8 cellular contexts compared by ENCODE assay signal in genomic region chr2:186848873-186849578, GRCh38. TPM values are rescaled to one million over a fixed set of nuclear protein-coding genes. Genes with fewer than 3 reads are reported as not detected.
DNase-seq lines count a peak whose midpoint lies in the region; ATAC-seq and TF ChIP-seq lines count a peak whose summit lies in the region.

A gene with protein sequence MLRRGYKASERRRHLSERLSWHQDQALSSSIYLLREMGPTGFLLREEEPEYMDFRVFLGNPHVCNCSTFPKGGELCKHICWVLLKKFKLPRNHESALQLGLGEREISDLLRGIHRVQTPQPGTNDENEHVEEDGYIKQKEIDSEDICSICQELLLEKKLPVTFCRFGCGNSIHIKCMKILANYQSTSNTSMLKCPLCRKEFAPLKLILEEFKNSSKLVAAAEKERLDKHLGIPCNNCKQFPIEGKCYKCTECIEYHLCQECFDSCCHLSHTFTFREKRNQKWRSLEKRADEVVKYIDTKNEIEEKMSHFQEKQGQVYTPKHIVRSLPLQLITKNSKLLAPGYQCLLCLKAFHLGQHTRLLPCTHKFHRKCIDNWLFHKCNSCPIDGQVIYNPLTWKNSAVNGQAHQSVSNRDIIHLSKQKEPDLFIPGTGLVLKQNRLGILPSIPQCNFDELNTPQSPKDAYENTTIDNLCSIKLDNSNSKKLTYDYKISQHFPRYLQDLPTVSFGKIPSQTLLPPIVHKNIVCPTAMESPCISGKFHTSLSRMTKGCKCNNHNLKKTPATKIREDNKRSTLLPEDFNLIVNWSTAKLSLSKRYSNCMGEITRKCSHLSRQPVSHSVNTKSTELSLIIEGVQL (minus strand): TSS chr2:186849170. CDS start chr2:186849130, 40 bp downstream.

- H3K36me3 Mint-ChIP-seq in brain, result no peaks in the 10 kb centered on the region

- peaks cover 24% of the 10 kb centered on the region for H3K4me1 Mint-ChIP-seq in brain

- H3K9me3 Mint-ChIP-seq in brain, result peaks cover 3 to 10% (median 6%) of the 10 kb centered on the region in 5 experiments

- TF ChIP-seq CTCF in brain (conservative IDR thresholded peaks at IDR 0.05), result no peak

- H3K27ac Mint-ChIP-seq in brain, result peak within 1 kb of the TSS; percentile 60 to 97 (median 91)

- in situ Hi-C loops in ACHN (cut with HindIII; ENCODE audit: low pct_ligation_motif_present, low pct_unique_long_range_greater_than_20kb, low sequenced_read_pairs), result no loop called here

- peak within 1 kb of the TSS; percentile 83 to 88 (median 86) for H3K4me3 Mint-ChIP-seq in brain

- ATAC-seq in GM19025 (IDR thresholded peaks at IDR 0.05; ENCODE audit: low read depth, unreplicated experiment) (peak; percentile 71), HG03521 (IDR thresholded peaks at IDR 0.05; ENCODE audit: unreplicated experiment) (peak; percentile 76)

- DNase-seq in ACHN (peak; percentile 84), NOMO-1 treated with dmso at 0.1 percent for 144 hours (lab: John Stamatoyannopoulos, UW; ENCODE audit: unreplicated experiment) (peak; percentile 31), putamen (ENCODE audit: low spot score) (peak; percentile 70), COLO829 (ENCODE audit: low spot score) (no peak)

- H3K4me3 ChIP-seq in iPS-11a (ENCODE audit: low read depth, low read length), result peak within 1 kb of the TSS; percentile 46

- no peaks in the 10 kb centered on the region for H3K27me3 Mint-ChIP-seq in brain

RNA-seq across cellular contexts. Expression of the gene that starts here (rescaled TPM):
- polyA plus RNA-seq in brain (ENCODE audit: insufficient read depth, low read depth, low replicate concordance), result not detected
